In genomic region chr7:69411018-69411417, GRCh38 we compare ENCODE assay signal across 10 cellular contexts.
"Had no signal": no experiment of that assay in that cellular context is flagged by ENCODE, and none has a peak within 500 bp of the region (broad histone marks: within the 10 kb centered on the region; RNA-seq: fewer than 3 reads in every experiment).

No MANE protein-coding gene starts in this region.

- H3K9ac ChIP-seq: GM23248 had no signal

- DNase-seq: GM23248, GOT3, H7, HFFc6, KG1 had no signal

- H3K27ac ChIP-seq: GM23248, HL-60 had no signal

- H3K27me3 Mint-ChIP-seq: IgD-negative memory B cell had no signal

- H3K36me3 ChIP-seq: HAP-1 had no signal

- H2AFZ ChIP-seq: GM23248 had no signal

- ATAC-seq: HCT116, HepG2 had no signal

- H3K4me3 ChIP-seq: GM23248, HAP-1 had no signal

- H3K4me1 ChIP-seq: HAP-1 had no signal

- H3K4me3 Mint-ChIP-seq: HFFc6, IgD-negative memory B cell had no signal

- H3K9me3 ChIP-seq: HAP-1 had no signal

- H3K27ac Mint-ChIP-seq: HFFc6, IgD-negative memory B cell had no signal

- FAIRE-seq: HepG2 had no signal
